In the genomic region with DNA sequence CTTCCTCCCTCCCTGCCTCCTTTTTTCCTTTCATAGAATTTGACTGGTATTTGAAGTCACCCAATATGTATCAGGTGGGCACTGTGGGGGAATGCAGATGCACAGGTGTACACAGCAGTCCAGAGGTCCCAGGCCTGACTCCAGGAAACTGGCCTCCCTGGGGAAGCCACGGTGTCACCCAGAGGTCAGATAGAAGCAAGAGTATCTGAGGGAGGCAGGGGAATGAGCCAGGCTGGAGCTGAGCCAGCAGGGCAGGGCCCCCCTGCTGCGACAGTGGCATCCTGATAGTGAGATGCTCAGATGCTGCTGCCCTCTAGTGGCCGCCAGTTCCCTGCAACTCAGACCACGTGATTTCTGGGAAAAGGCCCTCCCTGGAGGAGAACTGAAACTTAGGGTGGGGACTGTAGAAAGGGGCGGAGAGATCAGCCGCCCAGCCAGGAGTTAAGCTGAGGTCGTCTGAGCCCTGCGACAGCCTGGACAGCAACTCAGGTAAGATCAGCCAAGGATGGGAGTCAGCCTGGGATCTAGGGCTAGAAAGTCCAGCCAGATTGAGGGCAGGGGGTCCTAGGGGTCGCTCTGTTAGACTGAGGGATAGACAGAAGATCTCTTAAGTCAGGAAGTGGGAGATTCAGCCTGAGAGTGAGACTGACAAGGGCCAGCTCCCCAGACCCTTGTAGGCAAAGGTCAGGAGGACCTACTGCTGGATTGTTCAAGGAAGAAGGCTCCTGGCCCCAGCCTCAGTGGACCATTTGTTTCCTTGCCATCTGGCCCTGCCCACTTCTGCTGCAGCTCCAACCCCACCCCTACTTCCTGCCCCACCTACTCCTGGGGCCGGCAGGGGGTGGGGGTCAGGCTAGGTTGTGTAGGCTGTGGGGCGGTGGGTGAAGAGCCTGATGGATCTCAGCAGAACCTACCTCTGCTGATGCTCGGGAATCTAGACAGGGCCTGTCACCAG, we compare ENCODE assay signal across 1 cellular context.
TF ChIP-seq lines count a peak whose summit lies in the region.

A gene with protein sequence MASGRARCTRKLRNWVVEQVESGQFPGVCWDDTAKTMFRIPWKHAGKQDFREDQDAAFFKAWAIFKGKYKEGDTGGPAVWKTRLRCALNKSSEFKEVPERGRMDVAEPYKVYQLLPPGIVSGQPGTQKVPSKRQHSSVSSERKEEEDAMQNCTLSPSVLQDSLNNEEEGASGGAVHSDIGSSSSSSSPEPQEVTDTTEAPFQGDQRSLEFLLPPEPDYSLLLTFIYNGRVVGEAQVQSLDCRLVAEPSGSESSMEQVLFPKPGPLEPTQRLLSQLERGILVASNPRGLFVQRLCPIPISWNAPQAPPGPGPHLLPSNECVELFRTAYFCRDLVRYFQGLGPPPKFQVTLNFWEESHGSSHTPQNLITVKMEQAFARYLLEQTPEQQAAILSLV (plus strand): TSS at position 416 of the 955 bp plus-strand sequence. CDS start 880 bp downstream, outside the sequence.

TF ChIP-seq in HepG2, 621 proteins besides CTCF, POLR2A, EP300 and RAD21 (continued from another document and continues in another):
- TF ChIP-seq, protein P1, sequence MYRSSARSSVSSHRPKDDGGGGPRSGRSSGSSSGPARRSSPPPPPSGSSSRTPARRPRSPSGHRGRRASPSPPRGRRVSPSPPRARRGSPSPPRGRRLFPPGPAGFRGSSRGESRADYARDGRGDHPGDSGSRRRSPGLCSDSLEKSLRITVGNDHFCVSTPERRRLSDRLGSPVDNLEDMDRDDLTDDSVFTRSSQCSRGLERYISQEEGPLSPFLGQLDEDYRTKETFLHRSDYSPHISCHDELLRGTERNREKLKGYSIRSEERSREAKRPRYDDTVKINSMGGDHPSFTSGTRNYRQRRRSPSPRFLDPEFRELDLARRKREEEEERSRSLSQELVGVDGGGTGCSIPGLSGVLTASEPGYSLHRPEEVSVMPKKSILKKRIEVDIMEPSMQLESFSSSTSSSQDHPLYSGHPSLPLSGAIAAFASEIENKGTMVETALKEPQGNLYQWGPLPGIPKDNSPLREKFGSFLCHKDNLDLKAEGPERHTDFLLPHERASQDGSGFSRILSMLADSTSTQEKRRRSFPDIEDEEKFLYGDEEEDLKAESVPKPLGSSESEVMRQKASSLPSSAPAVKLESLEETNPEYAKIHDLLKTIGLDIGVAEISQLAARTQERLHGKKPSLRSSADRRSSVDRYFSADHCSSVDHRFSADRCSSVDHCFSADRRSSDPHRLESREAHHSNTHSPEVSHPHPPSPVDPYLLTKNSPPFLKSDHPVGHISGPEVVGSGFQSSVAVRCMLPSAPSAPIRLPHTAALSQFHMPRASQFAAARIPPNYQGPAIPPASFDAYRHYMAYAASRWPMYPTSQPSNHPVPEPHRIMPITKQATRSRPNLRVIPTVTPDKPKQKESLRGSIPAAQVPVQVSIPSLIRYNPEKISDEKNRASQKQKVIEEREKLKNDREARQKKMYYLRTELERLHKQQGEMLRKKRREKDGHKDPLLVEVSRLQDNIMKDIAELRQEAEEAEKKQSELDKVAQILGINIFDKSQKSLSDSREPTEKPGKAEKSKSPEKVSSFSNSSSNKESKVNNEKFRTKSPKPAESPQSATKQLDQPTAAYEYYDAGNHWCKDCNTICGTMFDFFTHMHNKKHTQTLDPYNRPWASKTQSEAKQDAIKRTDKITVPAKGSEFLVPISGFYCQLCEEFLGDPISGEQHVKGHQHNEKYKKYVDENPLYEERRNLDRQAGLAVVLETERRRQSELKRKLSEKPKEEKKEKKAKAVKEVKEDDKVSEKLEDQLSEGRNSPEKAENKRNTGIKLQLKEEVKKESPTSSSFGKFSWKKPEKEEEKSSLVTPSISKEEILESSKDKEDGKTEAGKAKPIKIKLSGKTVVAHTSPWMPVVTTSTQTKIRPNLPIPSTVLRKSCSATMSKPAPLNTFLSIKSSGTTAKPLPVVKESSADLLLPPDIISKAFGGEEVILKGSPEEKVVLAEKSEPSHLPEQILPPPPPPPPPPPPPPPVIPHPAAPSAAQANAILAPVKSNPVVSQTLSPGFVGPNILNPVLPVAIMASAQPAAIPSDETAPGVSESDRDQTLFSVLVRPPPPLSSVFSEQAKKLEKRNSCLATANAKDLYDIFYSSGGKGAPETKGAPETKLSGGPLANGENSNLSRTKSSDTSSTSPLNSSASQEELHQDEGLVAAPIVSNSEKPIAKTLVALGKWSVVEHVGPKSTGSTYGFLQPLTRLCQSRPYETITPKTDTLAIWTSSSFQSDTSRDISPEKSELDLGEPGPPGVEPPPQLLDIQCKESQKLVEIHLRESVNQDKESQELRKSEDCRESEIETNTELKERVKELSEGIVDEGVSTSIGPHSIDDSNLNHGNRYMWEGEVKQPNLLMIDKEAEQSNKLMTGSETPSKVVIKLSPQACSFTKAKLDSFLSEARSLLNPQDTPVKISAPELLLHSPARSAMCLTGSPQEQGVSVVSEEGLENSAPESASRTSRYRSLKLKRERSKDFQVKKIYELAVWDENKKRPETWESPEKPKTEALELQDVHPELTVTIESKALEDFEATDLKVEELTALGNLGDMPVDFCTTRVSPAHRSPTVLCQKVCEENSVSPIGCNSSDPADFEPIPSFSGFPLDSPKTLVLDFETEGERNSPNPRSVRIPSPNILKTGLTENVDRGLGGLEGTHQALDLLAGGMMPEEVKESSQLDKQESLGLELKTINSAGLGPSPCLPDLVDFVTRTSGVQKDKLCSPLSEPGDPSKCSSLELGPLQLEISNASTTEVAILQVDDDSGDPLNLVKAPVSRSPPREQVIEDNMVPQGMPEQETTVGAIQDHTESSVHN (CRISPR knock-in tag; IDR thresholded peaks at IDR 0.05): peak; percentile 97
- TF ChIP-seq ZNF496 (CRISPR knock-in tag; IDR thresholded peaks at IDR 0.05; ENCODE audit: insufficient replicate concordance) (no peak), HNRNPLL (IDR thresholded peaks at IDR 0.05; ENCODE audit: low read depth, low read length, poor library complexity, severe bottlenecking) (peak; percentile 38), CHCHD3 (CRISPR knock-in tag; IDR thresholded peaks at IDR 0.05) (0 out of 2 replicates have a peak, but pooled peaks have one; percentile 65), IKZF1 (IDR thresholded peaks at IDR 0.05) (no peak), SAFB2 (CRISPR knock-in tag; IDR thresholded peaks at IDR 0.05; ENCODE audit: borderline replicate concordance, low read depth) (peak; percentile 64; the same call in 1 of the 2 replicates), ZNF589 (CRISPR knock-in tag; conservative IDR thresholded peaks at IDR 0.05) (peak; percentile 97; the same call in 1 of the 2 replicates), HCFC1 (IDR thresholded peaks at IDR 0.05; ENCODE audit: low read depth, low read length) (peak; percentile 53; the same call in 1 of the 2 replicates), ZNF234 (CRISPR knock-in tag; conservative IDR thresholded peaks at IDR 0.05) (no peak)
- TF ChIP-seq, protein P2, sequence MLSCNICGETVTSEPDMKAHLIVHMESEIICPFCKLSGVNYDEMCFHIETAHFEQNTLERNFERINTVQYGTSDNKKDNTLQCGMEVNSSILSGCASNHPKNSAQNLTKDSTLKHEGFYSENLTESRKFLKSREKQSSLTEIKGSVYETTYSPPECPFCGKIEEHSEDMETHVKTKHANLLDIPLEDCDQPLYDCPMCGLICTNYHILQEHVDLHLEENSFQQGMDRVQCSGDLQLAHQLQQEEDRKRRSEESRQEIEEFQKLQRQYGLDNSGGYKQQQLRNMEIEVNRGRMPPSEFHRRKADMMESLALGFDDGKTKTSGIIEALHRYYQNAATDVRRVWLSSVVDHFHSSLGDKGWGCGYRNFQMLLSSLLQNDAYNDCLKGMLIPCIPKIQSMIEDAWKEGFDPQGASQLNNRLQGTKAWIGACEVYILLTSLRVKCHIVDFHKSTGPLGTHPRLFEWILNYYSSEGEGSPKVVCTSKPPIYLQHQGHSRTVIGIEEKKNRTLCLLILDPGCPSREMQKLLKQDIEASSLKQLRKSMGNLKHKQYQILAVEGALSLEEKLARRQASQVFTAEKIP (CRISPR knock-in tag; IDR thresholded peaks at IDR 0.05; ENCODE audit: borderline replicate concordance): no peak
- TF ChIP-seq, protein P3, sequence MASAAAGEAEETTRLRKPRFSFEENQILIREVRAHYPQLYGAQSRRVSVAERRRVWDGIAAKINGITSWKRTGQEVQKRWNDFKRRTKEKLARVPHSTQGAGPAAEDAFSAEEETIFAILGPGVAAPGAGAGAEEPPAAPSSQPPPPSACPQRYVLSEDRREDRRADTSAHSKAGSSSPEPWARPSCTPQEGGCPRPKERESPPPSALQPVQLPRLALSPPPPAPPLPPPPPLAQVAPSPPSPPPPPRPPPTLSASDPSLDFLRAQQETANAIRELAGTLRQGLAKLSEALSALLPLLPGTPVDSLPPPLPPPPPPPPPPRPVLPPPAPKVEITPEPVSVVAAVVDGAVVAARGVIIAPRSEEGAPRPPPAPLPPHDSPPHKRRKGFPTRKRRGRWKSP (CRISPR knock-in tag; IDR thresholded peaks at IDR 0.05): peak; percentile 98
- TF ChIP-seq, protein P4, sequence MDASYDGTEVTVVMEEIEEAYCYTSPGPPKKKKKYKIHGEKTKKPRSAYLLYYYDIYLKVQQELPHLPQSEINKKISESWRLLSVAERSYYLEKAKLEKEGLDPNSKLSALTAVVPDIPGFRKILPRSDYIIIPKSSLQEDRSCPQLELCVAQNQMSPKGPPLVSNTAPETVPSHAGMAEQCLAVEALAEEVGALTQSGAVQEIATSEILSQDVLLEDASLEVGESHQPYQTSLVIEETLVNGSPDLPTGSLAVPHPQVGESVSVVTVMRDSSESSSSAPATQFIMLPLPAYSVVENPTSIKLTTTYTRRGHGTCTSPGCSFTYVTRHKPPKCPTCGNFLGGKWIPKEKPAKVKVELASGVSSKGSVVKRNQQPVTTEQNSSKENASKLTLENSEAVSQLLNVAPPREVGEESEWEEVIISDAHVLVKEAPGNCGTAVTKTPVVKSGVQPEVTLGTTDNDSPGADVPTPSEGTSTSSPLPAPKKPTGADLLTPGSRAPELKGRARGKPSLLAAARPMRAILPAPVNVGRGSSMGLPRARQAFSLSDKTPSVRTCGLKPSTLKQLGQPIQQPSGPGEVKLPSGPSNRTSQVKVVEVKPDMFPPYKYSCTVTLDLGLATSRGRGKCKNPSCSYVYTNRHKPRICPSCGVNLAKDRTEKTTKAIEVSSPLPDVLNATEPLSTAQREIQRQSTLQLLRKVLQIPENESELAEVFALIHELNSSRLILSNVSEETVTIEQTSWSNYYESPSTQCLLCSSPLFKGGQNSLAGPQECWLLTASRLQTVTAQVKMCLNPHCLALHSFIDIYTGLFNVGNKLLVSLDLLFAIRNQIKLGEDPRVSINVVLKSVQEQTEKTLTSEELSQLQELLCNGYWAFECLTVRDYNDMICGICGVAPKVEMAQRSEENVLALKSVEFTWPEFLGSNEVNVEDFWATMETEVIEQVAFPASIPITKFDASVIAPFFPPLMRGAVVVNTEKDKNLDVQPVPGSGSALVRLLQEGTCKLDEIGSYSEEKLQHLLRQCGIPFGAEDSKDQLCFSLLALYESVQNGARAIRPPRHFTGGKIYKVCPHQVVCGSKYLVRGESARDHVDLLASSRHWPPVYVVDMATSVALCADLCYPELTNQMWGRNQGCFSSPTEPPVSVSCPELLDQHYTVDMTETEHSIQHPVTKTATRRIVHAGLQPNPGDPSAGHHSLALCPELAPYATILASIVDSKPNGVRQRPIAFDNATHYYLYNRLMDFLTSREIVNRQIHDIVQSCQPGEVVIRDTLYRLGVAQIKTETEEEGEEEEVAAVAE (CRISPR knock-in tag; IDR thresholded peaks at IDR 0.05; ENCODE audit: borderline replicate concordance): peak; percentile 98
- TF ChIP-seq, protein P5, sequence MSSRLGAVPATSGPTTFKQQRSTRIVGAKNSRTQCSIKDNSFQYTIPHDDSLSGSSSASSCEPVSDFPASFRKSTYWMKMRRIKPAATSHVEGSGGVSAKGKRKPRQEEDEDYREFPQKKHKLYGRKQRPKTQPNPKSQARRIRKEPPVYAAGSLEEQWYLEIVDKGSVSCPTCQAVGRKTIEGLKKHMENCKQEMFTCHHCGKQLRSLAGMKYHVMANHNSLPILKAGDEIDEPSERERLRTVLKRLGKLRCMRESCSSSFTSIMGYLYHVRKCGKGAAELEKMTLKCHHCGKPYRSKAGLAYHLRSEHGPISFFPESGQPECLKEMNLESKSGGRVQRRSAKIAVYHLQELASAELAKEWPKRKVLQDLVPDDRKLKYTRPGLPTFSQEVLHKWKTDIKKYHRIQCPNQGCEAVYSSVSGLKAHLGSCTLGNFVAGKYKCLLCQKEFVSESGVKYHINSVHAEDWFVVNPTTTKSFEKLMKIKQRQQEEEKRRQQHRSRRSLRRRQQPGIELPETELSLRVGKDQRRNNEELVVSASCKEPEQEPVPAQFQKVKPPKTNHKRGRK (CRISPR knock-in tag; IDR thresholded peaks at IDR 0.05): peak; percentile 54; the same call in 1 of the 2 replicates
